In genomic region chr3:111998661-111999641, GRCh38 we compare ENCODE assay signal across 8 cellular contexts. TPM values are rescaled to one million over a fixed set of nuclear protein-coding genes. Genes with fewer than 3 reads are reported as not detected.
DNase-seq lines count a peak whose midpoint lies in the region; ATAC-seq and TF ChIP-seq lines count a peak whose summit lies in the region.

Gene TAGLN3, plus strand, starts transcription at chr3:111998922. Its CDS starts 501 bp downstream, at chr3:111999423.

- H3K36me3 ChIP-seq in CD8-positive, alpha-beta T cell (ENCODE audit: insufficient read depth, low read length), result no peaks in the 10 kb centered on the region
- no peaks in the 10 kb centered on the region for H3K36me3 ChIP-seq in H7 (replicated peaks; ENCODE audit: control insufficient read depth, insufficient read depth, low read length)

- no peaks in the 10 kb centered on the region for H3K9me3 ChIP-seq in CD8-positive, alpha-beta T cell (ENCODE audit: low read length)

- CTCF ChIA-PET in CD8-positive, alpha-beta T cell (lab: Charles Lee), result interaction anchor here (0.5 to 8.5 kb wide), 3 partner anchors 10 to 171 kb away, joined by 3 to 82 read pairs (median 15); no protein-coding TSS in a partner anchor

- no peak within 1 kb of the TSS for H3K27ac ChIP-seq in CD8-positive, alpha-beta T cell (ENCODE audit: low read depth, low read length)
- peak within 1 kb of the TSS; percentile 12 for H3K27ac ChIP-seq in layer of hippocampus (ENCODE audit: low read depth, low read length)

- ATAC-seq in CD8-positive, alpha-beta T cell, result no peak
- peak; percentile 42 for ATAC-seq in stimulated activated memory B cell treated with anti-CD40 and anti-IgM and Interleukin-4, amounts not matched to agents 10 μg/mL and 1 μg/mL and 100 μg/mL, for 72 hours
- no peak for ATAC-seq in HG03025 (IDR thresholded peaks at IDR 0.05; ENCODE audit: low FRiP score, unreplicated experiment)

- H3K27ac Mint-ChIP-seq in CD8-positive, alpha-beta T cell, result no peak within 1 kb of the TSS
- no peak within 1 kb of the TSS for H3K27ac Mint-ChIP-seq in stimulated activated memory B cell treated with anti-CD40 and anti-IgM and Interleukin-4, amounts not matched to agents 10 μg/mL and 1 μg/mL and 100 μg/mL, for 72 hours

- intact Hi-C loops in CD8-positive, alpha-beta T cell (cut with DNase I, micrococcal nuclease), result no loop called here

- H3K36me3 Mint-ChIP-seq in CD8-positive, alpha-beta T cell, result peaks cover 4% of the 10 kb centered on the region
- no peaks in the 10 kb centered on the region for H3K36me3 Mint-ChIP-seq in stimulated activated memory B cell treated with anti-CD40 and anti-IgM and Interleukin-4, amounts not matched to agents 10 μg/mL and 1 μg/mL and 100 μg/mL, for 72 hours

- peaks cover 22% of the 10 kb centered on the region for H3K4me1 ChIP-seq in CD8-positive, alpha-beta T cell (ENCODE audit: insufficient read depth, low read length)

- H3K4me3 Mint-ChIP-seq in CD8-positive, alpha-beta T cell, result peak within 1 kb of the TSS; percentile 79
- H3K4me3 Mint-ChIP-seq in stimulated activated memory B cell treated with anti-CD40 and anti-IgM and Interleukin-4, amounts not matched to agents 10 μg/mL and 1 μg/mL and 100 μg/mL, for 72 hours, result peak within 1 kb of the TSS; percentile 82

- POLR2A ChIA-PET in CD8-positive, alpha-beta T cell (lab: Charles Lee), result interaction anchor here (1.1 to 1.5 kb wide), 3 partner anchors 9 to 20 kb away, joined by 4 to 5 read pairs (median 4); partner anchors contain the start of gene ABHD10

- H3K9me3 Mint-ChIP-seq in CD8-positive, alpha-beta T cell, result no peaks in the 10 kb centered on the region
- no peaks in the 10 kb centered on the region for H3K9me3 Mint-ChIP-seq in stimulated activated memory B cell treated with anti-CD40 and anti-IgM and Interleukin-4, amounts not matched to agents 10 μg/mL and 1 μg/mL and 100 μg/mL, for 72 hours

- TF ChIP-seq CTCF in CD8-positive, alpha-beta T cell (IDR thresholded peaks at IDR 0.05), result no peak

- no peaks in the 10 kb centered on the region for H3K27me3 Mint-ChIP-seq in CD8-positive, alpha-beta T cell (ENCODE audit: low read depth)
- H3K27me3 Mint-ChIP-seq in stimulated activated memory B cell treated with anti-CD40 and anti-IgM and Interleukin-4, amounts not matched to agents 10 μg/mL and 1 μg/mL and 100 μg/mL, for 72 hours, result peaks cover 8% of the 10 kb centered on the region

- no peaks in the 10 kb centered on the region for H3K27me3 ChIP-seq in CD8-positive, alpha-beta T cell (ENCODE audit: insufficient read depth, low read length)
- H3K27me3 ChIP-seq in H7 (ENCODE audit: control insufficient read depth, insufficient read depth, low read length), result peaks cover 15% of the 10 kb centered on the region
- no peaks in the 10 kb centered on the region for H3K27me3 ChIP-seq in layer of hippocampus (ENCODE audit: control insufficient read depth, insufficient read depth, low read length)

- peak within 1 kb of the TSS; percentile 40 for H3K4me3 ChIP-seq in CD8-positive, alpha-beta T cell (ENCODE audit: low read depth, low read length)
- peak within 1 kb of the TSS; percentile 49 for H3K4me3 ChIP-seq in H7 (ENCODE audit: insufficient read depth, low read depth, low read length)

- H3K4me1 Mint-ChIP-seq in CD8-positive, alpha-beta T cell (ENCODE audit: low read depth), result peaks cover 35% of the 10 kb centered on the region
- peaks cover 22% of the 10 kb centered on the region for H3K4me1 Mint-ChIP-seq in stimulated activated memory B cell treated with anti-CD40 and anti-IgM and Interleukin-4, amounts not matched to agents 10 μg/mL and 1 μg/mL and 100 μg/mL, for 72 hours

- DNase-seq in CD8-positive, alpha-beta T cell, result no peak
- DNase-seq in H7 (peak; percentile 76), NCI-H524 treated with DMSO at 0.1 percent for 48 hours (lab: John Stamatoyannopoulos, UW) (peak; percentile 99), cerebellar nuclear complex (lab: John Stamatoyannopoulos, UW) (peak; percentile 40 to 44)
- DNase-seq in activated CD4-positive, CD25-positive, alpha-beta regulatory T cell treated with anti-CD3 and anti-CD28 coated beads, Interleukin-2, amount 50 U/mL, for 72 hours, result no peak

RNA-seq across cellular contexts. Expression of gene TAGLN3, which starts in this region (rescaled TPM):
- total RNA-seq in CD8-positive, alpha-beta T cell, result not detected
- 3.5 and 4.5 TPM in 2 replicates for total RNA-seq in H7 (2014; rRNA removed; shearing (Covaris generic))

Comparison
In these comparisons a context has a peak if more than half of its experiments do, and no peak if none do; other contexts are left out.
1. DNase-seq: peak in H7 (single experiment), NCI-H524 treated with DMSO at 0.1 percent for 48 hours (single experiment) and cerebellar nuclear complex (2 of 2); none in CD8-positive, alpha-beta T cell (0 of 7) and activated CD4-positive, CD25-positive, alpha-beta regulatory T cell treated with anti-CD3 and anti-CD28 coated beads, Interleukin-2, amount 50 U/mL, for 72 hours (single experiment).